In genomic region chr17:7440113-7440822, GRCh38 we compare ENCODE assay signal across 7 cellular contexts.
DNase-seq lines count a peak whose midpoint lies in the region; ATAC-seq and TF ChIP-seq lines count a peak whose summit lies in the region.

No MANE protein-coding gene starts in this region.

- H3K9ac ChIP-seq in iPS-20b (ENCODE audit: low read depth, low read length), result peak overlapping the region; percentile 92

- peaks cover 76% of the 10 kb centered on the region for H3K27me3 ChIP-seq in iPS-20b (ENCODE audit: insufficient read depth, low read length)

- no peaks in the 10 kb centered on the region for H3K36me3 ChIP-seq in iPS-20b (ENCODE audit: insufficient read depth, low read depth, low read length)

- ATAC-seq in GM19035 (IDR thresholded peaks at IDR 0.05; ENCODE audit: unreplicated experiment), result no peak
- no peak for ATAC-seq in GM21367 (IDR thresholded peaks at IDR 0.05; ENCODE audit: unreplicated experiment)

- in situ Hi-C loops in astrocyte of the spinal cord (cut with HindIII; ENCODE audit: low sequenced_read_pairs), result no loop called here

- peaks cover 33% of the 10 kb centered on the region; the same call in 1 of the 2 replicates for H3K4me1 ChIP-seq in iPS-20b (ENCODE audit: insufficient read depth, low read length)

- peak overlapping the region; percentile 39 for H3K4me3 ChIP-seq in astrocyte of the spinal cord (ENCODE audit: low read depth, low read length)
- H3K4me3 ChIP-seq in iPS-20b (ENCODE audit: low read length), result peak overlapping the region; percentile 86

- no peaks in the 10 kb centered on the region for H3K9me3 ChIP-seq in iPS-20b (ENCODE audit: insufficient read depth, low read depth, low read length)

- TF ChIP-seq CTCF in astrocyte of the spinal cord (IDR thresholded peaks at IDR 0.05; ENCODE audit: low read depth, low read length), result no peak

- DNase-seq in GM19238 (ENCODE audit: insufficient read length, low spot score) (peak; percentile 47), NCI-H82 treated with DMSO at 0.1 percent for 48 hours (lab: John Stamatoyannopoulos, UW; ENCODE audit: unreplicated experiment) (peak; percentile 74), astrocyte of the spinal cord (ENCODE audit: low read depth, low spot score) (peak; percentile 6)
- peak; percentile 34 to 62 for DNase-seq in stimulated activated CD4-positive, alpha-beta T cell treated with anti-CD3 and anti-CD28 coated beads, Interleukin-2, amount 100 ng/mL, for 24 hours

- peak overlapping the region; percentile 96 for H3K27ac ChIP-seq in iPS-20b (ENCODE audit: low read length)

Comparison
In these comparisons a context has a peak if more than half of its experiments do, and no peak if none do; other contexts are left out.
1. DNase-seq: peak in every context shown above with its lines; median percentile 74 in NCI-H82 treated with DMSO at 0.1 percent for 48 hours; 48 in stimulated activated CD4-positive, alpha-beta T cell treated with anti-CD3 and anti-CD28 coated beads, Interleukin-2, amount 100 ng/mL, for 24 hours; 47 in GM19238; 6 in astrocyte of the spinal cord.